In the genomic region with DNA sequence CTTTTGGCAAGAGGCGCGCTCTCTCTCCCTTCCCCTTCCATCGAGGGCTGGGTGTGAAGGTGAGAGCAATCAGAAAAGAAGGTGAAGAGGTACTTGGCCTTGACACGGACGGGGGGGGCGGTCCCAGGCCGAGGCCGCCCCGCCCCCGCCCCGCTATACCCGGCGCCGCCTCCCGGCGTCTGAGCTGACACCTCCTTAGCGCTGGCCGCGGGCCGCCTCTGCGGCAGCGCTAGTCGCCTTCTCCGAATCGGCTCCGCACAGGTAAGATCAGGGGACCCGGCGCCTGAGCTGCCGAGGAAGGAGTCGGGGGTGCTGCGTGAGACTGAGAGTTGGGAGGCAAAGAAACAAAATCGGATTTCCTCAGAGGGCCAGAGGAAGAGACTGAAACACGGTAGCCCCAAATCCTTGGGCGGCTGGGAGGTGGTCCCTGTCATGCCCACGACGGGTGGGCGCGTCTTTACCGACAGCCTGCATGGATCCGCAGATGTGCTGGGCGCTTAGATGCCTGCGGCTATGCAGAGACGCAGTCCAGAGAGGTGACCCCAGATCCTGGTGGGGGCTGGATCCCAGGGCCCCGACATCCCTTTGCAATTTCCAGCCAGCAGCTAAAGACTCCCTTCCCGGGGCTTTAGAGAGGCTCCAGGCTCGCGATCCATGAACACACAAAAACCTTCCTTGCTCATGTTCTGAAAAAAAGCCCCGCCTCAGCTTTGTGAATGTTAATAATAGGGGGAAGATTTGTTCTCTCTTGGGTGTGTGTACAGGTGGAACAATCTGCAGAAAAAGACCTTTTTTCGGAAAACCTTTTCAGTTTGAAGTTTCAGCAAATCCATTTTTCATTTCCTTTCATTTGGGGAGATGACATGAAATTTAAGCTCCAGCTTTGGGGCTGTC, we compare ENCODE assay signal across 9 cellular contexts. TPM values are rescaled to one million over a fixed set of nuclear protein-coding genes. Genes with fewer than 3 reads are reported as not detected.
DNase-seq lines count a peak whose midpoint lies in the region; ATAC-seq and TF ChIP-seq lines count a peak whose summit lies in the region.
"Had no signal": no experiment of that assay in that cellular context is flagged by ENCODE, and none has a peak within 500 bp of the region (broad histone marks: within the 10 kb centered on the region; RNA-seq: fewer than 3 reads in every experiment).

TSS of gene ENTPD3 (plus strand) at position 184 of the 894 bp plus-strand sequence. CDS start 874 bp downstream, outside the sequence.

- H3K27me3 Mint-ChIP-seq in activated T-helper 2 cell treated with anti-CD3 and anti-CD28 coated beads, Interferon-gamma antibody, Interleukin-2, Interleukin-4, amounts not matched to agents 10 μg/mL and 5 μg/mL and 100 μg/mL, durations not matched to agents 14 hours and 24 hours and 36 hours (ENCODE audit: low read depth): peaks cover 25% of the 10 kb centered on the region
- peaks cover 35% of the 10 kb centered on the region for H3K27me3 Mint-ChIP-seq in osteocyte (ENCODE audit: unreplicated experiment)

- H3K27ac Mint-ChIP-seq in activated T-helper 2 cell treated with anti-CD3 and anti-CD28 coated beads, Interferon-gamma antibody, Interleukin-2, Interleukin-4, amounts not matched to agents 10 μg/mL and 5 μg/mL and 100 μg/mL, durations not matched to agents 14 hours and 24 hours and 36 hours: no peak within 1 kb of the TSS
- no peak within 1 kb of the TSS for H3K27ac Mint-ChIP-seq in osteocyte (ENCODE audit: unreplicated experiment)

- DNase-seq in activated CD4-positive, alpha-beta T cell treated with anti-CD3 and anti-CD28 coated beads for 24 hours (ENCODE audit: low read depth in 2 of 2): peak; percentile 3 to 20
- DNase-seq in activated CD4-positive, alpha-beta T cell treated with anti-CD3 and anti-CD28 coated beads for 1 hour: no peak
- DNase-seq in activated T-helper 2 cell treated with anti-CD3 and anti-CD28 coated beads, Interferon-gamma antibody, Interleukin-2, Interleukin-4, amounts not matched to agents 10 μg/mL and 5 μg/mL and 100 μg/mL, durations not matched to agents 14 hours and 24 hours and 36 hours (ENCODE audit: low spot score): no peak
- DNase-seq in fibroblast of villous mesenchyme (ENCODE audit: low read depth): no peak
- no peak for DNase-seq in osteocyte (ENCODE audit: extremely low spot score, unreplicated experiment)
- DNase-seq in ureter (ENCODE audit: low spot score): no peak
- DNase-seq in hepatic stellate cell (ENCODE audit: low spot score): no peak

- no peaks in the 10 kb centered on the region for H3K36me3 Mint-ChIP-seq in activated T-helper 2 cell treated with anti-CD3 and anti-CD28 coated beads, Interferon-gamma antibody, Interleukin-2, Interleukin-4, amounts not matched to agents 10 μg/mL and 5 μg/mL and 100 μg/mL, durations not matched to agents 14 hours and 24 hours and 36 hours (ENCODE audit: low read depth)
- no peaks in the 10 kb centered on the region for H3K36me3 Mint-ChIP-seq in osteocyte (ENCODE audit: unreplicated experiment)

- no peak for ATAC-seq in GM19328 (IDR thresholded peaks at IDR 0.05; ENCODE audit: unreplicated experiment)

- H3K4me3 Mint-ChIP-seq in activated T-helper 2 cell treated with anti-CD3 and anti-CD28 coated beads, Interferon-gamma antibody, Interleukin-2, Interleukin-4, amounts not matched to agents 10 μg/mL and 5 μg/mL and 100 μg/mL, durations not matched to agents 14 hours and 24 hours and 36 hours (ENCODE audit: low read depth): peak within 1 kb of the TSS; percentile 57
- H3K4me3 Mint-ChIP-seq in osteocyte (ENCODE audit: unreplicated experiment): peak within 1 kb of the TSS; percentile 73

- peak within 1 kb of the TSS; percentile 48 for H3K4me3 ChIP-seq in fibroblast of villous mesenchyme (ENCODE audit: low read depth, low read length)

- TF ChIP-seq CTCF in fibroblast of villous mesenchyme (IDR thresholded peaks at IDR 0.05; ENCODE audit: insufficient read depth, low read depth, low read length): no peak
- no peak for TF ChIP-seq CTCF in osteocyte (IDR thresholded peaks at IDR 0.05)

- H3K9me3 Mint-ChIP-seq in activated T-helper 2 cell treated with anti-CD3 and anti-CD28 coated beads, Interferon-gamma antibody, Interleukin-2, Interleukin-4, amounts not matched to agents 10 μg/mL and 5 μg/mL and 100 μg/mL, durations not matched to agents 14 hours and 24 hours and 36 hours: no peaks in the 10 kb centered on the region
- peaks cover 10% of the 10 kb centered on the region for H3K9me3 Mint-ChIP-seq in osteocyte (ENCODE audit: unreplicated experiment)

- H3K4me1 Mint-ChIP-seq in activated T-helper 2 cell treated with anti-CD3 and anti-CD28 coated beads, Interferon-gamma antibody, Interleukin-2, Interleukin-4, amounts not matched to agents 10 μg/mL and 5 μg/mL and 100 μg/mL, durations not matched to agents 14 hours and 24 hours and 36 hours (ENCODE audit: low read depth): peaks cover 11% of the 10 kb centered on the region
- H3K4me1 Mint-ChIP-seq in osteocyte (ENCODE audit: unreplicated experiment): peaks cover 8% of the 10 kb centered on the region

- intact Hi-C loops in activated T-helper 2 cell treated with anti-CD3 and anti-CD28 coated beads, Interferon-gamma antibody, Interleukin-2, Interleukin-4, amounts not matched to agents 10 μg/mL and 5 μg/mL and 100 μg/mL, durations not matched to agents 14 hours and 24 hours and 36 hours (cut with micrococcal nuclease): no loop called here

RNA-seq across cellular contexts. Expression of gene ENTPD3, which starts in this region (rescaled TPM):
- not detected in 2 replicates for total RNA-seq in activated T-helper 2 cell treated with anti-CD3 and anti-CD28 coated beads, Interferon-gamma antibody, Interleukin-2, Interleukin-4, amounts not matched to agents 10 μg/mL and 5 μg/mL and 100 μg/mL, durations not matched to agents 14 hours and 24 hours and 36 hours
- total RNA-seq in fibroblast of villous mesenchyme: under 0.01 TPM in 1 of 2 replicates, not detected in the other
- not detected in 2 replicates for total RNA-seq in osteocyte
- total RNA-seq in ureter: 30.1 TPM
- total RNA-seq: T-helper 2 cell treated with Interferon-gamma antibody and Interleukin-4, amounts not matched to agents 100 ng/mL and 5 ng/mL, for 36 hours had no signal

Comparison
In these comparisons a context has a peak if more than half of its experiments do, and no peak if none do; other contexts are left out.
1. RNA of gene ENTPD3 (total RNA-seq): 30.1 TPM in ureter (single experiment); not detected in activated T-helper 2 cell treated with anti-CD3 and anti-CD28 coated beads, Interferon-gamma antibody, Interleukin-2, Interleukin-4, amounts not matched to agents 10 μg/mL and 5 μg/mL and 100 μg/mL, durations not matched to agents 14 hours and 24 hours and 36 hours, under 0.01 TPM in fibroblast of villous mesenchyme and not detected in osteocyte; every median in the first group is over 10 times any median in the second.
2. DNase-seq: peak in activated CD4-positive, alpha-beta T cell treated with anti-CD3 and anti-CD28 coated beads for 24 hours (2 of 2); none in activated CD4-positive, alpha-beta T cell treated with anti-CD3 and anti-CD28 coated beads for 1 hour (single experiment), activated T-helper 2 cell treated with anti-CD3 and anti-CD28 coated beads, Interferon-gamma antibody, Interleukin-2, Interleukin-4, amounts not matched to agents 10 μg/mL and 5 μg/mL and 100 μg/mL, durations not matched to agents 14 hours and 24 hours and 36 hours (single experiment), fibroblast of villous mesenchyme (single experiment), osteocyte (single experiment), ureter (single experiment) and hepatic stellate cell (single experiment).